1 cellular context compared by ENCODE assay signal in genomic region chr7:140673063-140673769, GRCh38.
TF ChIP-seq lines count a peak whose summit lies in the region.

No MANE protein-coding gene starts in this region.

TF ChIP-seq in SK-N-SH, 30 proteins besides CTCF, POLR2A, EP300 and RAD21 (continued from another document):
- TF ChIP-seq CHD2 (IDR thresholded peaks at IDR 0.05; ENCODE audit: low read length, partially characterized antibody), result peak; percentile 19
- TF ChIP-seq GABPA (IDR thresholded peaks at IDR 0.05; ENCODE audit: low read depth), result no peak
- peak; percentile 46; the same call in 1 of the 2 replicates for TF ChIP-seq MAX (IDR thresholded peaks at IDR 0.05; ENCODE audit: low read depth)
- TF ChIP-seq RFX5 (IDR thresholded peaks at IDR 0.05; ENCODE audit: low read length), result no peak
- TF ChIP-seq USF1 (IDR thresholded peaks at IDR 0.05; ENCODE audit: borderline replicate concordance, low read depth), result no peak
- no peak for TF ChIP-seq FOSL2 (IDR thresholded peaks at IDR 0.05; ENCODE audit: borderline replicate concordance, low read depth)
- peak; percentile 81; the same call in 1 of the 2 replicates for TF ChIP-seq MXI1 (IDR thresholded peaks at IDR 0.05; ENCODE audit: low read depth, low read length)
- no peak for TF ChIP-seq REST (IDR thresholded peaks at IDR 0.05; ENCODE audit: low read depth, low read length)
- TF ChIP-seq JUND (IDR thresholded peaks at IDR 0.05), result no peak
- TF ChIP-seq SMC3 (IDR thresholded peaks at IDR 0.05; ENCODE audit: low read depth, low read length), result no peak
- no peak for TF ChIP-seq IRF3 (IDR thresholded peaks at IDR 0.05; ENCODE audit: low read depth, low read length)
- no peak for TF ChIP-seq NRF1 (IDR thresholded peaks at IDR 0.05; ENCODE audit: low read depth, low read length)
TF ChIP-seq in SK-N-SH: peak in this region for 5.
